ENCODE assay signal across 24 cellular contexts in genomic region chr11:35947437-35947836, GRCh38. TPM values are rescaled to one million over a fixed set of nuclear protein-coding genes. Genes with fewer than 3 reads are reported as not detected.
DNase-seq lines count a peak whose midpoint lies in the region; ATAC-seq and TF ChIP-seq lines count a peak whose summit lies in the region.
"Had no signal": no experiment of that assay in that cellular context is flagged by ENCODE, and none has a peak within 500 bp of the region (broad histone marks: within the 10 kb centered on the region; RNA-seq: fewer than 3 reads in every experiment).

No MANE protein-coding gene starts in this region.

- no peaks in the 10 kb centered on the region for H3K27me3 Mint-ChIP-seq in neural crest cell (ENCODE audit: low read depth)
- H3K27me3 Mint-ChIP-seq in activated T-helper 1 cell treated with anti-CD3 and anti-CD28 coated beads, Interleukin-12 subunit alpha, Interleukin-12 subunit beta, Interleukin-2, Interleukin-4 antibody, amounts not matched to agents 30 ng/mL and 10 ng/mL and 1 ng/mL, durations not matched to agents 14 hours and 24 hours and 36 hours (ENCODE audit: insufficient read depth), result peaks cover 29% of the 10 kb centered on the region

- H3K36me3 ChIP-seq in BLaER1 treated with 17β-estradiol and CSF1 and Interleukin-3, amounts not matched to agents 10 nM and 100 nM, result peaks cover 0 to 28% (median 20%) of the 10 kb centered on the region in 11 experiments; a peak in 16 of 22 replicates
- H3K36me3 ChIP-seq: HAP-1, MG63, SJSA1 had no signal

- H3K9ac ChIP-seq in BLaER1 treated with 17β-estradiol and CSF1 and Interleukin-3, amounts not matched to agents 10 nM and 100 nM, result no peak overlapping the region

- no peaks in the 10 kb centered on the region for H3K27me3 ChIP-seq in BLaER1 treated with 17β-estradiol and CSF1 and Interleukin-3, amounts not matched to agents 10 nM and 100 nM
- H3K27me3 ChIP-seq: MG63, SJSA1 had no signal

- peaks cover 77% of the 10 kb centered on the region for H3K4me1 Mint-ChIP-seq in neural crest cell
- peaks cover 6% of the 10 kb centered on the region for H3K4me1 Mint-ChIP-seq in activated T-helper 1 cell treated with anti-CD3 and anti-CD28 coated beads, Interleukin-12 subunit alpha, Interleukin-12 subunit beta, Interleukin-2, Interleukin-4 antibody, amounts not matched to agents 30 ng/mL and 10 ng/mL and 1 ng/mL, durations not matched to agents 14 hours and 24 hours and 36 hours (ENCODE audit: low read depth)

- peak overlapping the region; percentile 10 for H3K4me3 Mint-ChIP-seq in neural crest cell
- H3K4me3 Mint-ChIP-seq in activated T-helper 1 cell treated with anti-CD3 and anti-CD28 coated beads, Interleukin-12 subunit alpha, Interleukin-12 subunit beta, Interleukin-2, Interleukin-4 antibody, amounts not matched to agents 30 ng/mL and 10 ng/mL and 1 ng/mL, durations not matched to agents 14 hours and 24 hours and 36 hours, result no peak overlapping the region
- H3K4me3 Mint-ChIP-seq: B cell; CD4-positive, CD25-positive, alpha-beta regulatory T cell; GM23338 had no signal

- peak; percentile 25 for DNase-seq in NCI-H69 (lab: John Stamatoyannopoulos, UW)
- DNase-seq in cerebellar cortex (ENCODE audit: low spot score), result peak; percentile 12
- no peak for DNase-seq in neural crest cell (ENCODE audit: low read depth, low spot score)
- no peak for DNase-seq in activated T-helper 1 cell treated with anti-CD3 and anti-CD28 coated beads, Interleukin-12 subunit alpha, Interleukin-12 subunit beta, Interleukin-2, Interleukin-4 antibody, amounts not matched to agents 30 ng/mL and 10 ng/mL and 1 ng/mL, durations not matched to agents 14 hours and 24 hours and 36 hours (ENCODE audit: low spot score)
- no peak for DNase-seq in GOT3 (lab: John Stamatoyannopoulos, UW)
- DNase-seq: CD4-positive, CD25-positive, alpha-beta regulatory T cell; IMR-90; KG1; MG63; NCI-H2029; NCI-H2171; NCI-H226; NCI-H524; NCI-H774; PC-9; Right ventricle myocardium superior; RPMI8226; T-helper 1 cell had no signal

- peaks cover 0 to 64% (median 29%) of the 10 kb centered on the region in 11 experiments; a peak in 13 of 22 replicates for H4K20me1 ChIP-seq in BLaER1 treated with 17β-estradiol and CSF1 and Interleukin-3, amounts not matched to agents 10 nM and 100 nM

- intact Hi-C loops in activated T-helper 1 cell treated with anti-CD3 and anti-CD28 coated beads, Interleukin-12 subunit alpha, Interleukin-12 subunit beta, Interleukin-2, Interleukin-4 antibody, amounts not matched to agents 30 ng/mL and 10 ng/mL and 1 ng/mL, durations not matched to agents 14 hours and 24 hours and 36 hours (cut with micrococcal nuclease), result no loop called here

- H3K36me3 Mint-ChIP-seq in neural crest cell (ENCODE audit: low read depth), result no peaks in the 10 kb centered on the region
- no peaks in the 10 kb centered on the region for H3K36me3 Mint-ChIP-seq in activated T-helper 1 cell treated with anti-CD3 and anti-CD28 coated beads, Interleukin-12 subunit alpha, Interleukin-12 subunit beta, Interleukin-2, Interleukin-4 antibody, amounts not matched to agents 30 ng/mL and 10 ng/mL and 1 ng/mL, durations not matched to agents 14 hours and 24 hours and 36 hours (ENCODE audit: low read depth)
- H3K36me3 Mint-ChIP-seq: CD4-positive, CD25-positive, alpha-beta regulatory T cell had no signal

- no peaks in the 10 kb centered on the region for H3K9me3 Mint-ChIP-seq in neural crest cell
- no peaks in the 10 kb centered on the region for H3K9me3 Mint-ChIP-seq in activated T-helper 1 cell treated with anti-CD3 and anti-CD28 coated beads, Interleukin-12 subunit alpha, Interleukin-12 subunit beta, Interleukin-2, Interleukin-4 antibody, amounts not matched to agents 30 ng/mL and 10 ng/mL and 1 ng/mL, durations not matched to agents 14 hours and 24 hours and 36 hours
- H3K9me3 Mint-ChIP-seq: CD4-positive, CD25-positive, alpha-beta regulatory T cell; GM23338 had no signal

- H3K4me2 ChIP-seq in BLaER1 treated with 17β-estradiol and CSF1 and Interleukin-3, amounts not matched to agents 10 nM and 100 nM, result peak overlapping the region in 10 of 11 experiments; percentile 5 to 99 (median 94); a peak in 15 of 22 replicates

- H3K4me1 ChIP-seq in BLaER1 treated with 17β-estradiol and CSF1 and Interleukin-3, amounts not matched to agents 10 nM and 100 nM, result peaks cover 56 to 87% (median 65%) of the 10 kb centered on the region in 10 experiments

- no peak overlapping the region for H3K4me3 ChIP-seq in BLaER1 treated with 17β-estradiol and CSF1 and Interleukin-3, amounts not matched to agents 10 nM and 100 nM
- H3K4me3 ChIP-seq: GM23338, HAP-1, MG63, PC-9, SJSA1 had no signal

- no peak overlapping the region for H3K27ac ChIP-seq in BLaER1 treated with 17β-estradiol and CSF1 and Interleukin-3, amounts not matched to agents 10 nM and 100 nM
- H3K27ac ChIP-seq: PC-9, SJSA1 had no signal

- H3K27ac Mint-ChIP-seq in neural crest cell (ENCODE audit: unreplicated experiment), result no peak overlapping the region
- no peak overlapping the region for H3K27ac Mint-ChIP-seq in activated T-helper 1 cell treated with anti-CD3 and anti-CD28 coated beads, Interleukin-12 subunit alpha, Interleukin-12 subunit beta, Interleukin-2, Interleukin-4 antibody, amounts not matched to agents 30 ng/mL and 10 ng/mL and 1 ng/mL, durations not matched to agents 14 hours and 24 hours and 36 hours
- H3K27ac Mint-ChIP-seq: B cell; CD4-positive, CD25-positive, alpha-beta regulatory T cell; GM23338 had no signal

- peaks cover 0 to 45% (median 25%) of the 10 kb centered on the region in 11 experiments; a peak in 17 of 22 replicates for H3K9me3 ChIP-seq in BLaER1 treated with 17β-estradiol and CSF1 and Interleukin-3, amounts not matched to agents 10 nM and 100 nM (replicated peaks in 1 of 11)
- H3K9me3 ChIP-seq: HAP-1, MG63, SJSA1 had no signal

- ATAC-seq in GM21360 (IDR thresholded peaks at IDR 0.05; ENCODE audit: unreplicated experiment), result no peak
- ATAC-seq: GM23338 had no signal

- TF ChIP-seq CTCF in neural crest cell (conservative IDR thresholded peaks at IDR 0.05), result no peak

RNA-seq across cellular contexts. Expression of gene LDLRAD3, which starts 3.6 kb away (rescaled TPM):
- total RNA-seq in neural crest cell, result 30.1 and 33.8 TPM in 2 replicates
- 0.57 and 0.76 TPM in 2 replicates for total RNA-seq in activated T-helper 1 cell treated with anti-CD3 and anti-CD28 coated beads, Interleukin-12 subunit alpha, Interleukin-12 subunit beta, Interleukin-2, Interleukin-4 antibody, amounts not matched to agents 30 ng/mL and 10 ng/mL and 1 ng/mL, durations not matched to agents 14 hours and 24 hours and 36 hours
- total RNA-seq: B cell; CD4-positive, CD25-positive, alpha-beta regulatory T cell had no signal

Comparison
In these comparisons a context has a peak if more than half of its experiments do, and no peak if none do; other contexts are left out.
1. DNase-seq: peak in NCI-H69 (single experiment) and cerebellar cortex (single experiment); none in neural crest cell (single experiment), activated T-helper 1 cell treated with anti-CD3 and anti-CD28 coated beads, Interleukin-12 subunit alpha, Interleukin-12 subunit beta, Interleukin-2, Interleukin-4 antibody, amounts not matched to agents 30 ng/mL and 10 ng/mL and 1 ng/mL, durations not matched to agents 14 hours and 24 hours and 36 hours (single experiment) and GOT3 (single experiment).
2. RNA of gene LDLRAD3, which starts 3.6 kb away (total RNA-seq): 30.1 to 33.8 TPM in neural crest cell; 0.57 to 0.76 TPM in activated T-helper 1 cell treated with anti-CD3 and anti-CD28 coated beads, Interleukin-12 subunit alpha, Interleukin-12 subunit beta, Interleukin-2, Interleukin-4 antibody, amounts not matched to agents 30 ng/mL and 10 ng/mL and 1 ng/mL, durations not matched to agents 14 hours and 24 hours and 36 hours; every median in the first group is over 10 times any median in the second.